ENCODE assay signal across 10 cellular contexts in the genomic region with DNA sequence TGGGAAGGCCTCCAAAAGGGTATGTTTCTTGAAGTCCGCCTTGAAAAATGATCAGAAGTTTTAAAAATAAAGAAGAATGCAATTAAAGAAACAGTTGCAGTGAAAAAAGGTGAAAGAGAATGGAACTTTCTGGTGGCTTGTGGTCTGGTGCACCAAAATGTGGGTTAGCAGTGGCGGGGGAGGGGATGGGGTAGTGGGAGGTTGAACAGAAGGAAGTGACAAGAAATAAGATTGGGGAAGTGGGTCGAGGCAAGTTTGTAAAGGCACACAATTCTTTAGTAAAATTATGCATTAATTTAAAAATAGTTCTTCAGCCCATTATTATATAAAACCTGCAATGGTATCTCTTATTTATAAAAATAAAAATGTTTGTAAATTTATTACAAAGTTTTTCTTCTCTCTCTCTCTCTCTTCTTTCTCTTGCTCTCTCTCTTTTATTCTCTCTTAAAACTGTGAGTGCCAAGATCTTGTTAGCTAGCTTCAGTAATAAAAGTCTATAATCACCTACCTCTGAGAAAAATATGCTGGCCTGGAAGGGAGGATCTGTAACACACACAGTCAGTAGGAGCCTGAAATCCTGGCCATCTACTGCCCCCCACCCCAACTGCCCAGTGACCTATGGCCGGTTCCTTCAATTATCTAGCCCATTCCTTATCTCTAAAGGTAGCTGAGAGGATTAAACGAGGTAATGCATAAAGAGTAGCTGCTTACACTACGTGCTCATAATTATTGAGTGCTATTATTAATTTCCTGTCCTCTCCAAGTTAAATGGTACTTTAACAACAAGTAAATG. TPM values are rescaled to one million over a fixed set of nuclear protein-coding genes. Genes with fewer than 3 reads are reported as not detected.
DNase-seq lines count a peak whose midpoint lies in the region; ATAC-seq lines count a peak whose summit lies in the region.
"Had no signal": no experiment of that assay in that cellular context is flagged by ENCODE, and none has a peak within 500 bp of the region (broad histone marks: within the 10 kb centered on the region; RNA-seq: fewer than 3 reads in every experiment).

No MANE protein-coding gene starts in this region.

- H3K27ac Mint-ChIP-seq in CD4-positive, CD25-positive, alpha-beta regulatory T cell = peak overlapping the region; percentile 59 to 98 (median 90)

- H3K36me3 Mint-ChIP-seq in CD4-positive, CD25-positive, alpha-beta regulatory T cell = peaks cover 26% of the 10 kb centered on the region

- H3K36me3 ChIP-seq in CD4-positive, CD25-positive, alpha-beta regulatory T cell (ENCODE audit: control insufficient read depth, insufficient read depth, low read length) = no peaks in the 10 kb centered on the region
- no peaks in the 10 kb centered on the region for H3K36me3 ChIP-seq in skeletal muscle tissue (ENCODE audit: control insufficient read depth in 3 of 3, insufficient read depth in 3 of 3, low read length in 3 of 3)

- no peaks in the 10 kb centered on the region for H3K9me3 ChIP-seq in CD4-positive, CD25-positive, alpha-beta regulatory T cell (ENCODE audit: control insufficient read depth in 2 of 2, low read length in 2 of 2)
- no peaks in the 10 kb centered on the region for H3K9me3 ChIP-seq in skeletal muscle tissue (ENCODE audit: control insufficient read depth in 3 of 3, low read length in 3 of 3)

- no peaks in the 10 kb centered on the region for H3K27me3 Mint-ChIP-seq in CD4-positive, CD25-positive, alpha-beta regulatory T cell

- peak overlapping the region; percentile 100 for H3K4me3 ChIP-seq in CD4-positive, CD25-positive, alpha-beta regulatory T cell (ENCODE audit: low read depth, low read length)
- H3K4me3 ChIP-seq in skeletal muscle tissue (ENCODE audit: low read length in 3 of 3) = peak overlapping the region in 1 of 3 donors; percentile 5

- H3K27ac ChIP-seq in CD4-positive, CD25-positive, alpha-beta regulatory T cell (ENCODE audit: insufficient read depth, low read length, poor library complexity, severe bottlenecking) = peak overlapping the region; percentile 94
- H3K27ac ChIP-seq in skeletal muscle tissue (ENCODE audit: low read depth, low read length) = peak overlapping the region; percentile 38
- H3K27ac ChIP-seq: C4-2B had no signal

- peak; percentile 67 to 80 (median 79) for DNase-seq in CD4-positive, CD25-positive, alpha-beta regulatory T cell
- DNase-seq in T follicular helper cell (ENCODE audit: low read depth) (peak; percentile 73), NCI-H1048 (lab: John Stamatoyannopoulos, UW) (no peak), NCI-H1417 (lab: John Stamatoyannopoulos, UW) (no peak), COLO829 (ENCODE audit: low spot score) (no peak), kidney tubule cell (ENCODE audit: low spot score) (no peak)
- DNase-seq in activated naive CD8-positive, alpha-beta T cell treated with anti-CD3 and anti-CD28 coated beads, Interleukin-2, amount 50 U/mL, for 16 hours (ENCODE audit: low read depth, low spot score) = peak; percentile 54

- H3K9ac ChIP-seq in skeletal muscle tissue (ENCODE audit: low read depth in 1 of 3, low read length in 3 of 3) = no peak overlapping the region

- H3K27me3 ChIP-seq in CD4-positive, CD25-positive, alpha-beta regulatory T cell (ENCODE audit: control insufficient read depth, insufficient read depth, low read length) = no peaks in the 10 kb centered on the region
- no peaks in the 10 kb centered on the region for H3K27me3 ChIP-seq in skeletal muscle tissue (ENCODE audit: control insufficient read depth in 3 of 3, insufficient read depth in 3 of 3, low read length in 3 of 3)

- peaks cover 81% of the 10 kb centered on the region for H3K4me1 ChIP-seq in CD4-positive, CD25-positive, alpha-beta regulatory T cell (ENCODE audit: control insufficient read depth, insufficient read depth, low read length, poor library complexity, severe bottlenecking)
- H3K4me1 ChIP-seq in skeletal muscle tissue (ENCODE audit: control insufficient read depth in 3 of 3, insufficient read depth in 3 of 3, low read length in 3 of 3) = no peaks in the 10 kb centered on the region

- H3K4me1 Mint-ChIP-seq in CD4-positive, CD25-positive, alpha-beta regulatory T cell = peaks cover 31 to 76% (median 69%) of the 10 kb centered on the region in 4 donors

- H3K9me3 Mint-ChIP-seq in CD4-positive, CD25-positive, alpha-beta regulatory T cell = peaks cover 0 to 3% (median 0%) of the 10 kb centered on the region in 7 donors

- peak overlapping the region; percentile 95 to 99 (median 97) for H3K4me3 Mint-ChIP-seq in CD4-positive, CD25-positive, alpha-beta regulatory T cell
- H3K4me3 Mint-ChIP-seq: neural crest cell had no signal

- ATAC-seq in CD4-positive, CD25-positive, alpha-beta regulatory T cell (ENCODE audit: low read depth in 2 of 2) = no peak

RNA-seq across cellular contexts. Expression of gene LCP1, which starts 2.2 kb away (rescaled TPM):
- 516 TPM for total RNA-seq in CD4-positive, CD25-positive, alpha-beta regulatory T cell
- 1,000 to 10,000 TPM in 3 of 4 donors, 100 to 1,000 TPM in 1; 831 to 1,155 (median 1,047) TPM for polyA plus RNA-seq in CD4-positive, CD25-positive, alpha-beta regulatory T cell
- 25.6 TPM for total RNA-seq in skeletal muscle tissue

RNA-seq across cellular contexts. Expression of gene LRRC63, which starts 32.0 kb away (rescaled TPM):
- total RNA-seq in CD4-positive, CD25-positive, alpha-beta regulatory T cell = 0.20 TPM
- under 1 TPM; 0.12 to 0.49 (median 0.18) TPM for polyA plus RNA-seq in CD4-positive, CD25-positive, alpha-beta regulatory T cell
- total RNA-seq in skeletal muscle tissue = not detected

Comparison
In these comparisons a context has a peak if more than half of its experiments do, and no peak if none do; other contexts are left out.
1. DNase-seq: peak in CD4-positive, CD25-positive, alpha-beta regulatory T cell (3 of 3), T follicular helper cell (single experiment) and activated naive CD8-positive, alpha-beta T cell treated with anti-CD3 and anti-CD28 coated beads, Interleukin-2, amount 50 U/mL, for 16 hours (single experiment); none in NCI-H1048 (single experiment), NCI-H1417 (0 of 3), COLO829 (single experiment) and kidney tubule cell (single experiment).
2. RNA of gene LCP1, which starts 2.2 kb away (total RNA-seq): 516 TPM in CD4-positive, CD25-positive, alpha-beta regulatory T cell (single experiment); 25.6 TPM in skeletal muscle tissue (single experiment); every median in the first group is over 10 times any median in the second.